Comparison of ENCODE assay signal across 13 cellular contexts in genomic region chr18:67776929-67777328, GRCh38.
DNase-seq lines count a peak whose midpoint lies in the region; TF ChIP-seq lines count a peak whose summit lies in the region.
"Had no signal": no experiment of that assay in that cellular context is flagged by ENCODE, and none has a peak within 500 bp of the region (broad histone marks: within the 10 kb centered on the region; RNA-seq: fewer than 3 reads in every experiment).

No MANE protein-coding gene starts in this region.

- POLR2A ChIA-PET in OCI-LY7 (lab: Charles Lee): no interaction called here

- H2AFZ ChIP-seq in OCI-LY7 (ENCODE audit: low read length): no peak overlapping the region

- peak; percentile 7 for DNase-seq in EH (ENCODE audit: low read depth)
- peak; percentile 1 for DNase-seq in KBM-7
- DNase-seq in amniotic epithelial cell (ENCODE audit: low read depth): peak; percentile 11
- DNase-seq in fibroblast of the conjunctiva (ENCODE audit: low read depth): peak; percentile 3
- no peak for DNase-seq in OCI-LY7 (ENCODE audit: low spot score)
- no peak for DNase-seq in NCI-H2196 treated with DMSO at 0.1 percent for 48 hours (lab: John Stamatoyannopoulos, UW; ENCODE audit: unreplicated experiment)
- no peak for DNase-seq in inferior parietal cortex (ENCODE audit: extremely low spot score)
- DNase-seq: activated CD4-positive, alpha-beta T cell treated with anti-CD3 and anti-CD28 coated beads, Interleukin-2, amount 10 ng/mL, durations not matched to agents 7 days and 5 days; activated CD8-positive, alpha-beta memory T cell treated with anti-CD3 and anti-CD28 coated beads, Interleukin-2, amount 50 U/mL, for 48 hours; anterior cingulate cortex; Peyer's patch had no signal

- no peaks in the 10 kb centered on the region for H4K20me1 ChIP-seq in OCI-LY7 (ENCODE audit: insufficient read depth, low read length)

- no peak for TF ChIP-seq CTCF in OCI-LY7 (conservative IDR thresholded peaks at IDR 0.05; ENCODE audit: low read length)

- no peaks in the 10 kb centered on the region for H3K4me1 ChIP-seq in OCI-LY7 (ENCODE audit: insufficient read depth, low read length, poor library complexity, severe bottlenecking)
- H3K4me1 ChIP-seq: gastroesophageal sphincter, Peyer's patch had no signal

- H3K9me3 ChIP-seq in OCI-LY7 (ENCODE audit: low read length): no peaks in the 10 kb centered on the region
- H3K9me3 ChIP-seq: gastroesophageal sphincter, Peyer's patch had no signal

- no peak overlapping the region for H3K27ac ChIP-seq in OCI-LY7 (ENCODE audit: low read depth, low read length, poor library complexity, severe bottlenecking)
- H3K27ac ChIP-seq: coronary artery, gastroesophageal sphincter, Peyer's patch had no signal

- no peak overlapping the region for H3K4me3 ChIP-seq in OCI-LY7 (ENCODE audit: low read depth, low read length, poor library complexity, severe bottlenecking)
- H3K4me3 ChIP-seq: coronary artery, gastroesophageal sphincter, Peyer's patch had no signal

- no peaks in the 10 kb centered on the region for H3K36me3 ChIP-seq in OCI-LY7 (ENCODE audit: insufficient read depth, low read length)
- H3K36me3 ChIP-seq: gastroesophageal sphincter, Peyer's patch had no signal

- BruUV-seq in OCI-LY7 (replicated peaks; lab: Mats Ljungman, UMichigan): no TSS peak

- no peaks in the 10 kb centered on the region for H3K79me2 ChIP-seq in OCI-LY7 (ENCODE audit: insufficient read depth, low read depth, low read length)

- no peak overlapping the region for H3K4me2 ChIP-seq in OCI-LY7 (ENCODE audit: low read length)

- H3K9me2 ChIP-seq in OCI-LY7 (ENCODE audit: insufficient read depth, low read length): no peaks in the 10 kb centered on the region

- intact Hi-C loops in OCI-LY7 (cut with micrococcal nuclease; ENCODE audit: unreplicated experiment): no loop called here

- CTCF ChIA-PET in OCI-LY7 (lab: Charles Lee; ENCODE audit: unreplicated experiment): no interaction called here

- in situ Hi-C loops in KBM-7 (cut with MboI; ENCODE audit: low pct_unique_long_range_greater_than_20kb, low sequenced_read_pairs): no loop called here

Comparison
In these comparisons a context has a peak if more than half of its experiments do, and no peak if none do; other contexts are left out.
1. DNase-seq: peak in EH (single experiment), KBM-7 (single experiment), amniotic epithelial cell (single experiment) and fibroblast of the conjunctiva (single experiment); none in OCI-LY7 (single experiment), NCI-H2196 treated with DMSO at 0.1 percent for 48 hours (single experiment) and inferior parietal cortex (single experiment).